Comparison of ENCODE assay signal across 21 cellular contexts in the genomic region with DNA sequence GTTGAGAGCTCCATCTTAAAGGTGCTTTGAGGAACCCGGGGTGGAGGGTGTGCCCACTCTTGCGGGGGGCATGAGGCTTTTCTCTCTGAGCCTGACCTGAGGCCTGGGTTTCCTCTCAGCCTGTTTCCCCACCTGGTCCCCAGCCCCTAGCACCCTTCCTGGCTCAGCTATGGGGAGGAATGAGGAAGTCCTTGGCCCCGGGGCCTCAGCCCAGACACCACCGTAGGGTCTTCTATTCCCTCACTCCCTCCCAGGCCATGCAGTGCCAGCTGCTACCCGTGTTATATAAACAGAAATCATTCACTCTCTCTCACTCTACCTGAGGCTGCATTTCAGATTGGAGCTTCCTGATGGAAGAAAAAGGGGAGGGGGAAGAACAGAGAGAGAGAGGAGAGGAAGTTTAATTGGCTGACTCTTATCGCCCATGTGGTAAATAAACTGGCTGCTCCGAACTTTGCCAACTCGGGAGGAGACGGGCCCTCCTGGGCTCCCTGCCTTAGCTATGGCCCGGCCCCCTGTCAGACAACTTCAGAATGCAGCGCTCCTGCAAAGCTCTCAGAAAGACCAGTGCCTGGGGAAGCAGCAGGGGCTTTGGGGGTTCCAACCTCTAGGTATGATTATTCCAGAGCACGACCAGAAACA. TPM values are rescaled to one million over a fixed set of nuclear protein-coding genes. Genes with fewer than 3 reads are reported as not detected.
"Had no signal": no experiment of that assay in that cellular context is flagged by ENCODE, and none has a peak within 500 bp of the region (broad histone marks: within the 10 kb centered on the region; RNA-seq: fewer than 3 reads in every experiment).

No MANE protein-coding gene starts in this region.

- H3K27ac ChIP-seq: brain microvascular endothelial cell, upper lobe of right lung had no signal

- H3K4me3 ChIP-seq: lung, upper lobe of right lung had no signal

- H3K36me3 ChIP-seq: brain microvascular endothelial cell, upper lobe of right lung had no signal

- H3K9me3 ChIP-seq: upper lobe of right lung had no signal

- ATAC-seq: effector memory CD8-positive, alpha-beta T cell; naive thymus-derived CD8-positive, alpha-beta T cell; stimulated activated naive CD8-positive, alpha-beta T cell treated with anti-CD3 and anti-CD28 coated beads, Interleukin-15, Interleukin-2, amounts not matched to agents 100 U/mL and 50 U/mL, for 24 hours; upper lobe of right lung; WTC11 had no signal

- H3K4me1 ChIP-seq: upper lobe of right lung had no signal

- DNase-seq: activated CD4-positive, alpha-beta T cell treated with anti-CD3 and anti-CD28 coated beads, Interleukin-2, amount 10 ng/mL, durations not matched to agents 24 days and 14 days; activated naive CD4-positive, alpha-beta T cell treated with anti-CD3 and anti-CD28 coated beads, Interleukin-2, amount 50 U/mL, for 16 hours; activated T-cell treated with anti-CD3 and anti-CD28 coated beads for 4 hours; brain microvascular endothelial cell; cerebellar nuclear complex; effector memory CD8-positive, alpha-beta T cell; hippocampal formation; naive thymus-derived CD8-positive, alpha-beta T cell; occipital lobe; stimulated activated CD4-positive, alpha-beta T cell treated with anti-CD3 and anti-CD28 coated beads, Interleukin-4, amount 100 ng/mL, for 1 hour; stimulated activated CD8-positive, alpha-beta memory T cell treated with anti-CD3 and anti-CD28 coated beads, Interleukin-4, amount 100 ng/mL, for 48 hours; stimulated activated naive CD8-positive, alpha-beta T cell treated with anti-CD3 and anti-CD28 coated beads, Interleukin-15, Interleukin-2, amounts not matched to agents 100 U/mL and 50 U/mL, for 24 hours; T1000; upper lobe of right lung had no signal

RNA-seq across cellular contexts. Expression of gene CDH22, which starts 2.8 kb away (rescaled TPM):
- total RNA-seq: activated CD4-positive, alpha-beta T cell treated with anti-CD3 and anti-CD28 coated beads, Interleukin-2, amount 10 ng/mL, durations not matched to agents 24 days and 14 days; activated CD8-positive, alpha-beta memory T cell treated with anti-CD3 and anti-CD28 coated beads for 36 hours; activated T-helper 2 cell treated with anti-CD3 and anti-CD28 coated beads, Interferon-gamma antibody, Interleukin-2, Interleukin-4, amounts not matched to agents 10 μg/mL and 5 μg/mL and 100 μg/mL, durations not matched to agents 14 hours and 24 hours and 36 hours; epithelial cell of proximal tubule; kidney epithelial cell; naive thymus-derived CD8-positive, alpha-beta T cell; pulmonary artery endothelial cell had no signal
- polyA plus RNA-seq: naive thymus-derived CD8-positive, alpha-beta T cell had no signal
